1 cellular context compared by ENCODE assay signal in the genomic region with DNA sequence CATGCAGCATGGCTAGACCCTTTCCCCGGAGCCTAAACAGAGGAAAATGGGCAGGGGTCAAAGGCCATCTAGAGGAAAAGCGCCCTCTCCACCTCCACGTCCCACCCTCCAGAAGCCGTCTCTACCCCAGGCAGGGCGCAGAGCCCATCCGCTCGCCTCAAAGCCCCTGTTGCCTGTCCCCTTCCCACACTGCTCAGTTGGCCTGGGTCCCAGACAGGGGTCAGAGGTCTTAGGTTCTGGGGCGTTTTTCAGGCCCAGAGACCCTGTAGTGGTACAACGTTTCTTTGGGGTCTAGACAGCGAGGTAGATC.
TF ChIP-seq lines count a peak whose summit lies in the region.

No MANE protein-coding gene starts in this region.

TF ChIP-seq in H1, 55 proteins besides CTCF, POLR2A, EP300 and RAD21:
- no peak for TF ChIP-seq KDM4A (IDR thresholded peaks at IDR 0.05; ENCODE audit: low read depth, low read length, severe bottlenecking)
- TF ChIP-seq, protein P1, sequence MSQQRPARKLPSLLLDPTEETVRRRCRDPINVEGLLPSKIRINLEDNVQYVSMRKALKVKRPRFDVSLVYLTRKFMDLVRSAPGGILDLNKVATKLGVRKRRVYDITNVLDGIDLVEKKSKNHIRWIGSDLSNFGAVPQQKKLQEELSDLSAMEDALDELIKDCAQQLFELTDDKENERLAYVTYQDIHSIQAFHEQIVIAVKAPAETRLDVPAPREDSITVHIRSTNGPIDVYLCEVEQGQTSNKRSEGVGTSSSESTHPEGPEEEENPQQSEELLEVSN (IDR thresholded peaks at IDR 0.05), result no peak
- TF ChIP-seq SAP30 (IDR thresholded peaks at IDR 0.05; ENCODE audit: insufficient read depth, insufficient replicate concordance, low read length), result peak; percentile 63
- TF ChIP-seq HDAC2 (IDR thresholded peaks at IDR 0.05; ENCODE audit: borderline replicate concordance in 1 of 2, low read depth in 2 of 2, low read length in 2 of 2), result no peak
- peak; percentile 29; the same call in 1 of the 2 replicates for TF ChIP-seq PHF8 (conservative IDR thresholded peaks at IDR 0.05; ENCODE audit: low read depth, low read length)
- TF ChIP-seq TAF7 (optimal IDR thresholded peaks at IDR 0.05; ENCODE audit: borderline replicate concordance, low read depth, low read length), result peak; percentile 40
- no peak for TF ChIP-seq SP1 (IDR thresholded peaks at IDR 0.05; ENCODE audit: low read depth, low read length)
